In the genomic region with DNA sequence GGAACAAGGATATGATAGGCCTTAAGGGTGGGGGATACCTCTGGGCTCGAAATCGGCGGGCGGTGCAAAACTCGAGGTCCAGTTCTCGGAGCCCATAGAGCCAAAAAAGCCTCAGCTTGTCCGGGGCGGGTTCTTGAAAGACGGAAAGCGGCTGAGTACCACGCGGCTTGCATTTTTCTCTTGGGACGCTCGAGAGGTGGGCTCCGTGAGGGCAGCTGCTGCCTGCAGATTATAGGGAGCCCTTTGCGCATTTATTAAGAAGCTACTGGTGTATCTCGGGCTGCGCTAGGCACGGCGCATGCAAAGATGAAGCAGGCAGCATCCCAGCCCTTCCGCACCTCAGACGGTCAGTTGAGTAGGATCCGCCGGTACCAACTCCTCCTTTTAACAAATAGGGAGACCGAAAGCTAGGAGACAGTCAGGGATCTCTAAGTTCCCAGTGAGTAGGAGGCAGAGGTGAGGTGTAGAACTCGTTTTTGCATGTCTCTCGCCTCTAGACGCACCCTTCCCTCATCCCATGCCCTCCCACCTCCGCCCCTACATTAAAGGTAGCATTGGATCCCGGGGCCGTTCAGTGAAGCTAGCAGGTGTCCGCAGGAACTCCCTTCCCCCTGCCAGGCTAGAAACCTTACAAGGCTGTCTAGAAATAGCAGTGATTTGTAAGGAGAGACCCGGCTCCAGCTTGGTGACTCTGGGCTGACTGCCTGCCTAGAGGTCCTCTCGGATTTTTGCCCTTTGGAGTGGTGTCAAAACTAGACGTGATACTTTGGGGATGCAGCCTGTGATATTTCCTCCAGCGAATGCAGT, we compare ENCODE assay signal across 8 cellular contexts. TPM values are rescaled to one million over a fixed set of nuclear protein-coding genes. Genes with fewer than 3 reads are reported as not detected.
DNase-seq lines count a peak whose midpoint lies in the region; ATAC-seq, FAIRE-seq and TF ChIP-seq lines count a peak whose summit lies in the region.

No MANE protein-coding gene starts in this region.

- intact Hi-C loops in K562 (cut with micrococcal nuclease): loop anchor here (10.0 kb wide), 1 partner anchor 250 kb away; no protein-coding TSS in a partner anchor

- H3K4me2 ChIP-seq in GM23338: peak overlapping the region; percentile 96
- peak overlapping the region; percentile 100 for H3K4me2 ChIP-seq in K562 (ENCODE audit: insufficient read depth, low read length)
- peak overlapping the region; percentile 93 for H3K4me2 ChIP-seq in smooth muscle cell

- H3K4me1 Mint-ChIP-seq in GM23338: peaks cover 12% of the 10 kb centered on the region

- TF ChIP-seq RAD21 in K562 (CRISPR knock-in tag; conservative IDR thresholded peaks at IDR 0.05 in 1 of 2, IDR thresholded peaks at IDR 0.05 in 1 of 2): no peak

- H3K9me3 ChIP-seq in Peyer's patch: no peaks in the 10 kb centered on the region
- no peaks in the 10 kb centered on the region for H3K9me3 ChIP-seq in K562 (replicated peaks; ENCODE audit: control insufficient read depth, insufficient read depth, low read depth, low read length)
- no peaks in the 10 kb centered on the region for H3K9me3 ChIP-seq in smooth muscle cell (replicated peaks; ENCODE audit: low read depth)

- H4K20me1 ChIP-seq in GM23338 (replicated peaks; ENCODE audit: insufficient read depth): 0 out of 2 replicates have a peak, but pooled peaks cover 6% of the 10 kb centered on the region
- peaks cover 38% of the 10 kb centered on the region for H4K20me1 ChIP-seq in K562 (replicated peaks; ENCODE audit: control insufficient read depth, insufficient read depth, low read length)
- H4K20me1 ChIP-seq in smooth muscle cell (ENCODE audit: low read depth): peaks cover 55% of the 10 kb centered on the region

- DNase-seq in GM23338 (ENCODE audit: low spot score) (peak; percentile 40), Peyer's patch (peak; percentile 30 to 60 (median 58)), K562 (ENCODE audit: extremely low read depth in 1 of 4, low spot score in 3 of 4) (peak in 3 of 4 experiments; percentile 24 to 47 (median 35)), iris pigment epithelial cell (ENCODE audit: low read depth) (peak; percentile 20), smooth muscle cell (lab: John Stamatoyannopoulos, UW; ENCODE audit: unreplicated experiment) (no peak), AML-193 (lab: John Stamatoyannopoulos, UW) (no peak), middle frontal gyrus (ENCODE audit: extremely low spot score, low spot score) (no peak)

- H3K27ac ChIP-seq in GM23338 (ENCODE audit: low read depth) (peak overlapping the region; percentile 85), Peyer's patch (peak overlapping the region; percentile 90 to 96 (median 95)), K562 (ENCODE audit: extremely low read depth, low read depth, low read length) (peak overlapping the region; percentile 94), smooth muscle cell (ENCODE audit: low read depth) (peak overlapping the region; percentile 90)

- H3K4me3 Mint-ChIP-seq in GM23338: peak overlapping the region; percentile 98

- TF ChIP-seq POLR2A in Peyer's patch (IDR thresholded peaks at IDR 0.05) (no peak), K562 (conservative IDR thresholded peaks at IDR 0.05) (no peak)

- H3K79me2 ChIP-seq in GM23338 (replicated peaks; ENCODE audit: insufficient read depth) (peaks cover 39% of the 10 kb centered on the region), K562 (ENCODE audit: control insufficient read depth, insufficient read depth, low read length) (peaks cover 63% of the 10 kb centered on the region), smooth muscle cell (ENCODE audit: low read depth) (peaks cover 50% of the 10 kb centered on the region)

- H3K4me3 ChIP-seq in GM23338 (peak overlapping the region; percentile 69), Peyer's patch (peak overlapping the region; percentile 70 to 82 (median 77)), K562 (peak overlapping the region; percentile 79), smooth muscle cell (peak overlapping the region; percentile 96)

- peak overlapping the region; percentile 87 for H3K27ac Mint-ChIP-seq in GM23338

- TF ChIP-seq CTCF in GM23338 (conservative IDR thresholded peaks at IDR 0.05; ENCODE audit: low read depth in 2 of 2) (no peak), Peyer's patch (IDR thresholded peaks at IDR 0.05) (no peak), K562 (IDR thresholded peaks at IDR 0.05 in 2 of 3, conservative IDR thresholded peaks at IDR 0.05 in 1 of 3; ENCODE audit: insufficient read depth in 2 of 3, low read depth in 1 of 3, low read length in 3 of 3) (no peak), smooth muscle cell (IDR thresholded peaks at IDR 0.05; ENCODE audit: borderline replicate concordance, insufficient read depth, poor library complexity, severe bottlenecking) (no peak)

- H3K36me3 Mint-ChIP-seq in GM23338 (ENCODE audit: low read depth): peaks cover 40% of the 10 kb centered on the region

- no peaks in the 10 kb centered on the region for H3K9me2 ChIP-seq in GM23338 (ENCODE audit: insufficient read depth)

- H3F3A ChIP-seq in GM23338 (replicated peaks; ENCODE audit: low read depth): peaks cover 8% of the 10 kb centered on the region
- peaks cover 42% of the 10 kb centered on the region for H3F3A ChIP-seq in smooth muscle cell (ENCODE audit: low read depth)

- BruUV-seq in K562 (replicated peaks; lab: Mats Ljungman, UMichigan): TSS peak; percentile 51

- no peak for FAIRE-seq in K562 (lab: Jason Lieb, UNC)

- WGBS in K562 (ENCODE audit: insufficient coverage, low coverage, missing lambda C conversion rate): under 1% methylated on average over 36 of the region's 36 CpGs
- WGBS in smooth muscle cell (ENCODE audit: low lambda C conversion rate): under 1% methylated on average over 36 of the region's 36 CpGs

- ATAC-seq in GM23338 (peak; percentile 14), K562 (peak; percentile 13), HG03196 (IDR thresholded peaks at IDR 0.05; ENCODE audit: unreplicated experiment) (no peak)

- no peaks in the 10 kb centered on the region for H3K9me3 Mint-ChIP-seq in GM23338

- CTCF ChIA-PET in K562 (lab: Yijun Ruan, JAX; ENCODE audit: low intra/inter-chr PET ratio): no interaction called here

- in situ Hi-C loops in K562 (cut with MboI): no loop called here

- peak overlapping the region; percentile 84 to 97 for H3K9ac ChIP-seq in K562 (ENCODE audit: insufficient read depth in 1 of 2, low read depth in 2 of 2, low read length in 2 of 2)
- peak overlapping the region; percentile 90 for H3K9ac ChIP-seq in smooth muscle cell (ENCODE audit: low read depth)

- H3K27me3 ChIP-seq in GM23338 (ENCODE audit: insufficient read depth): peaks cover 9% of the 10 kb centered on the region
- H3K27me3 ChIP-seq in Peyer's patch: no peaks in the 10 kb centered on the region
- no peaks in the 10 kb centered on the region for H3K27me3 ChIP-seq in K562 (ENCODE audit: control insufficient read depth in 2 of 2, insufficient read depth in 2 of 2, low read length in 2 of 2)
- H3K27me3 ChIP-seq in smooth muscle cell (ENCODE audit: low read depth): no peaks in the 10 kb centered on the region

- H2AFZ ChIP-seq in GM23338 (peak overlapping the region; percentile 97), K562 (ENCODE audit: low read depth, low read length) (peak overlapping the region; percentile 66), smooth muscle cell (ENCODE audit: low read depth) (no peak overlapping the region)

- H3K36me3 ChIP-seq in GM23338 (ENCODE audit: insufficient read depth): peaks cover 30% of the 10 kb centered on the region
- peaks cover 0 to 34% (median 0%) of the 10 kb centered on the region in 3 donors for H3K36me3 ChIP-seq in Peyer's patch
- H3K36me3 ChIP-seq in K562 (ENCODE audit: control insufficient read depth, insufficient read depth, low read length): peaks cover 49% of the 10 kb centered on the region
- H3K36me3 ChIP-seq in smooth muscle cell (ENCODE audit: low read depth): peaks cover 24% of the 10 kb centered on the region

- peaks cover 25% of the 10 kb centered on the region for H3K27me3 Mint-ChIP-seq in GM23338 (ENCODE audit: insufficient read depth, low read depth, poor library complexity)

- H3K9me1 ChIP-seq in K562 (ENCODE audit: control insufficient read depth, insufficient read depth, low read length): no peaks in the 10 kb centered on the region

- POLR2A ChIA-PET in K562 (lab: Yijun Ruan, JAX): interaction anchor here (0.6 to 3.0 kb wide), 29 partner anchors 8 to 1317 kb away, joined by 3 to 45 read pairs (median 3); a partner anchor contains a TSS

- no peak for TF ChIP-seq EP300 in K562 (IDR thresholded peaks at IDR 0.05; ENCODE audit: low read length)

- peaks cover 5% of the 10 kb centered on the region for H3K4me1 ChIP-seq in GM23338 (ENCODE audit: insufficient read depth)
- H3K4me1 ChIP-seq in Peyer's patch: peaks cover 0 to 23% (median 0%) of the 10 kb centered on the region in 4 donors
- peaks cover 13 to 21% of the 10 kb centered on the region in 2 experiments for H3K4me1 ChIP-seq in K562 (replicated peaks in 1 of 2; ENCODE audit: control insufficient read depth in 2 of 2, insufficient read depth in 2 of 2, low read length in 2 of 2)
- H3K4me1 ChIP-seq in smooth muscle cell (ENCODE audit: low read depth): peaks cover 13% of the 10 kb centered on the region

RNA-seq across cellular contexts. Expression of a gene that starts 0.8 kb away (rescaled TPM):
- 432 and 447 TPM in 2 replicates for total RNA-seq in GM23338 (2014; rRNA removed; shearing (Covaris generic))
- polyA plus RNA-seq in GM23338 (2016; fragmentation: Nextera tagmentation; extraction: Ambion mirVana): 428 and 467 TPM in 2 replicates
- total RNA-seq in Peyer's patch: 100 to 1,000 TPM; 220 to 579 (median 534) TPM
- total RNA-seq in K562 (2011; cell fraction: chromatin; rRNA removed; ENCODE audit: low replicate concordance): 227 and 496 TPM in 2 replicates
- 234 and 275 TPM in 2 replicates for total RNA-seq in K562 (2011; cell fraction: nucleolus; rRNA removed)
- total RNA-seq in K562 (2011; cell fraction: nucleoplasm; rRNA removed): 463 and 572 TPM in 2 replicates
- 497 and 537 TPM in 2 replicates for total RNA-seq in K562 (2014; rRNA removed)
- 535 and 615 TPM in 2 replicates for total RNA-seq in K562 (2014; rRNA removed; fragmentation: Illumina TruSeq; extraction: Trizol)
- 587 and 664 TPM in 2 replicates for total RNA-seq in K562 (2015; rRNA removed; fragmentation: Illumina TruSeq; extraction: Trizol)
- total RNA-seq in K562 (2021): 739 and 755 TPM in 2 replicates
- polyA plus RNA-seq in K562 (2011; rRNA removed): 2,290 and 3,001 TPM in 2 replicates
- 907 and 2,175 TPM in 2 replicates for polyA plus RNA-seq in K562 (2011; cell fraction: cytosol; rRNA removed)
- polyA plus RNA-seq in K562 (2011; cell fraction: nucleus; rRNA removed): 371 and 679 TPM in 2 replicates
- polyA plus RNA-seq in K562 (2012): 741 and 1,455 TPM in 2 replicates
- 1,410 and 1,720 TPM in 2 replicates for polyA plus RNA-seq in K562 (2014; fragmentation: Illumina TruSeq; extraction: Trizol)
- 1,000 to 10,000 TPM in 1 of 2 experiments, 100 to 1,000 TPM in 1; 926 to 1,451 TPM for polyA plus RNA-seq in K562 (2014; fragmentation: Nextera tagmentation; extraction: Ambion mirVana)
- 981 and 1,026 TPM in 2 replicates for polyA plus RNA-seq in K562 (2014; rRNA removed)
- 3,343 and 3,532 TPM in 2 replicates for polyA minus RNA-seq in K562 (2011; rRNA and poly(A)+ RNA removed)
- polyA minus RNA-seq in K562 (2011; cell fraction: cytosol; rRNA and poly(A)+ RNA removed): 1,176 and 1,311 TPM in 2 replicates
- polyA minus RNA-seq in K562 (2011; cell fraction: nucleus; rRNA and poly(A)+ RNA removed): 165 and 457 TPM in 2 replicates
- total RNA-seq in smooth muscle cell: 1,106 and 1,201 TPM in 2 replicates
- polyA plus RNA-seq in smooth muscle cell: 2,158 and 2,272 TPM in 2 replicates

RNA-seq across cellular contexts. Expression of a gene that starts 17.0 kb away (rescaled TPM):
- 0.24 TPM in 1 of 2 replicates, not detected in the other for total RNA-seq in GM23338 (2014; rRNA removed; shearing (Covaris generic))
- polyA plus RNA-seq in GM23338 (2016; fragmentation: Nextera tagmentation; extraction: Ambion mirVana) (0.23 TPM in 1 of 2 replicates, not detected in the other), K562 (2011; rRNA removed) (not detected in 2 replicates), K562 (2014; fragmentation: Illumina TruSeq; extraction: Trizol) (not detected in 2 replicates), K562 (2014; fragmentation: Nextera tagmentation; extraction: Ambion mirVana) (not detected), K562 (2014; rRNA removed) (not detected in 2 replicates), smooth muscle cell (0.83 and 1.2 TPM in 2 replicates)
- total RNA-seq in Peyer's patch (not detected), K562 (2014; rRNA removed) (not detected in 2 replicates), K562 (2014; rRNA removed; fragmentation: Illumina TruSeq; extraction: Trizol) (not detected in 2 replicates), K562 (2015; rRNA removed; fragmentation: Illumina TruSeq; extraction: Trizol) (not detected in 2 replicates), K562 (2021) (not detected in 2 replicates), smooth muscle cell (0.45 and 3.1 TPM in 2 replicates)
- total RNA-seq in K562 (2011; cell fraction: chromatin; rRNA removed; ENCODE audit: low replicate concordance): not detected in 2 replicates
- not detected in 2 replicates for total RNA-seq in K562 (2011; cell fraction: nucleolus; rRNA removed)
- not detected in 2 replicates for total RNA-seq in K562 (2011; cell fraction: nucleoplasm; rRNA removed)
- not detected in 2 replicates for polyA plus RNA-seq in K562 (2011; cell fraction: cytosol; rRNA removed)
- polyA plus RNA-seq in K562 (2011; cell fraction: nucleus; rRNA removed): not detected in 2 replicates
- polyA plus RNA-seq in K562 (2012): not detected in 2 replicates
- polyA minus RNA-seq in K562 (2011; rRNA and poly(A)+ RNA removed): 0.42 TPM in 1 of 2 replicates, not detected in the other
- not detected in 2 replicates for polyA minus RNA-seq in K562 (2011; cell fraction: cytosol; rRNA and poly(A)+ RNA removed)
- polyA minus RNA-seq in K562 (2011; cell fraction: nucleus; rRNA and poly(A)+ RNA removed): not detected in 2 replicates

Comparison
In these comparisons a context has a peak if more than half of its experiments do, and no peak if none do; other contexts are left out.
1. DNase-seq: peak in GM23338 (single experiment), Peyer's patch (3 of 3), K562 (3 of 4) and iris pigment epithelial cell (single experiment); none in smooth muscle cell (single experiment), AML-193 (0 of 2) and middle frontal gyrus (single experiment).
2. Peak in every context shown above with its lines, with median percentiles within 50 percentile points of each other: H3K27ac ChIP-seq, H3K4me2 ChIP-seq and H3K4me3 ChIP-seq.